In the genomic region with DNA sequence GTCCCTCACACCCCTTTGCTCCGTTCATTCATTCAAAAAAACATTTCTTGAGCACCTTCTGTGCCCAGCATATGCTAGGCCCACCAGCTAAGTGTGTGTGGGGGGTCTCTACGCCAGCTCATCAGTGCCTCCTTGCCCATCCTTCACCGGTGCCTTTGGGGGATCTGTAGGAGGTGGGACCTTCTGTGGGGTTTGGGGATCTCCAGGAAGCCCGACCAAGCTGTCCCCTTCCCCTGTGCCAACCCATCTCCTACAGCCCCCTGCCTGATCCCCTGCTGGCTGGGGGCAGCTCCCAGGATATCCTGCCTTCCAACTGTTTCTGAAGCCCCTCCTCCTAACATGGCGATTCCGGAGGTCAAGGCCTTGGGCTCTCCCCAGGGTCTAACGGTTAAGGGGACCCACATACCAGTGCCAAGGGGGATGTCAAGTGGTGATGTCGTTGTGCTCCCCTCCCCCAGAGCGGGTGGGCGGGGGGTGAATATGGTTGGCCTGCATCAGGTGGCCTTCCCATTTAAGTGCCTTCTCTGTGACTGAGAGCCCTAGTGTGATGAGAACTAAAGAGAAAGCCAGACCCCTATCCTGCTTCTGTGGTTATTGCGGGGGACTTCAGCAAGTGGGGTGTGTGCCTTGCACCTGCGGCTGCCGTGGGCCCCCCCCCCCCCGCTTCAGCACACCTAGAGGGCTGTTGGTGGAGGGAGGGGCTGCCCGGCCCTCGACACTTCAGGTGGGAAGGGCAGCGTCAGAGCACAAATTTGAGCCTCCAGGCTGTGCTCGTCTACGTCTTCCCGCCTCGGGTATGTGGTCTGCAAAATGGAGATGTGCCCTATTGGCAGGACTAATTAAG, we compare ENCODE assay signal across 2 cellular contexts.
TF ChIP-seq lines count a peak whose summit lies in the region.

No MANE protein-coding gene starts in this region.

TF ChIP-seq in Ishikawa, 13 proteins besides CTCF, POLR2A, EP300 and RAD21:
- TF ChIP-seq ZBTB7A (IDR thresholded peaks at IDR 0.05; ENCODE audit: low read depth) (0 out of 2 replicates have a peak, but pooled peaks have one; percentile 26), NFIC (IDR thresholded peaks at IDR 0.05) (no peak), TEAD4 (IDR thresholded peaks at IDR 0.05) (no peak), TCF12 (IDR thresholded peaks at IDR 0.05; ENCODE audit: low read depth) (no peak)
- TF ChIP-seq, protein P1, sequence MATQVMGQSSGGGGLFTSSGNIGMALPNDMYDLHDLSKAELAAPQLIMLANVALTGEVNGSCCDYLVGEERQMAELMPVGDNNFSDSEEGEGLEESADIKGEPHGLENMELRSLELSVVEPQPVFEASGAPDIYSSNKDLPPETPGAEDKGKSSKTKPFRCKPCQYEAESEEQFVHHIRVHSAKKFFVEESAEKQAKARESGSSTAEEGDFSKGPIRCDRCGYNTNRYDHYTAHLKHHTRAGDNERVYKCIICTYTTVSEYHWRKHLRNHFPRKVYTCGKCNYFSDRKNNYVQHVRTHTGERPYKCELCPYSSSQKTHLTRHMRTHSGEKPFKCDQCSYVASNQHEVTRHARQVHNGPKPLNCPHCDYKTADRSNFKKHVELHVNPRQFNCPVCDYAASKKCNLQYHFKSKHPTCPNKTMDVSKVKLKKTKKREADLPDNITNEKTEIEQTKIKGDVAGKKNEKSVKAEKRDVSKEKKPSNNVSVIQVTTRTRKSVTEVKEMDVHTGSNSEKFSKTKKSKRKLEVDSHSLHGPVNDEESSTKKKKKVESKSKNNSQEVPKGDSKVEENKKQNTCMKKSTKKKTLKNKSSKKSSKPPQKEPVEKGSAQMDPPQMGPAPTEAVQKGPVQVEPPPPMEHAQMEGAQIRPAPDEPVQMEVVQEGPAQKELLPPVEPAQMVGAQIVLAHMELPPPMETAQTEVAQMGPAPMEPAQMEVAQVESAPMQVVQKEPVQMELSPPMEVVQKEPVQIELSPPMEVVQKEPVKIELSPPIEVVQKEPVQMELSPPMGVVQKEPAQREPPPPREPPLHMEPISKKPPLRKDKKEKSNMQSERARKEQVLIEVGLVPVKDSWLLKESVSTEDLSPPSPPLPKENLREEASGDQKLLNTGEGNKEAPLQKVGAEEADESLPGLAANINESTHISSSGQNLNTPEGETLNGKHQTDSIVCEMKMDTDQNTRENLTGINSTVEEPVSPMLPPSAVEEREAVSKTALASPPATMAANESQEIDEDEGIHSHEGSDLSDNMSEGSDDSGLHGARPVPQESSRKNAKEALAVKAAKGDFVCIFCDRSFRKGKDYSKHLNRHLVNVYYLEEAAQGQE (IDR thresholded peaks at IDR 0.05; ENCODE audit: low read depth): no peak
- TF ChIP-seq, protein P2, sequence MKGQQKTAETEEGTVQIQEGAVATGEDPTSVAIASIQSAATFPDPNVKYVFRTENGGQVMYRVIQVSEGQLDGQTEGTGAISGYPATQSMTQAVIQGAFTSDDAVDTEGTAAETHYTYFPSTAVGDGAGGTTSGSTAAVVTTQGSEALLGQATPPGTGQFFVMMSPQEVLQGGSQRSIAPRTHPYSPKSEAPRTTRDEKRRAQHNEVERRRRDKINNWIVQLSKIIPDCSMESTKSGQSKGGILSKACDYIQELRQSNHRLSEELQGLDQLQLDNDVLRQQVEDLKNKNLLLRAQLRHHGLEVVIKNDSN (IDR thresholded peaks at IDR 0.05): no peak

TF ChIP-seq in K562, 482 proteins besides CTCF, POLR2A, EP300 and RAD21 (continues in another document):
- TF ChIP-seq EZH2 (IDR thresholded peaks at IDR 0.05; ENCODE audit: borderline replicate concordance, low read depth, low read length): no peak
- 0 out of 2 replicates have a peak, but pooled peaks have one; percentile 19 for TF ChIP-seq ZFX (CRISPR knock-in tag; IDR thresholded peaks at IDR 0.05)
- TF ChIP-seq CREM (IDR thresholded peaks at IDR 0.05; ENCODE audit: low read depth): peak; percentile 5; the same call in 1 of the 2 replicates
- TF ChIP-seq, protein P3, sequence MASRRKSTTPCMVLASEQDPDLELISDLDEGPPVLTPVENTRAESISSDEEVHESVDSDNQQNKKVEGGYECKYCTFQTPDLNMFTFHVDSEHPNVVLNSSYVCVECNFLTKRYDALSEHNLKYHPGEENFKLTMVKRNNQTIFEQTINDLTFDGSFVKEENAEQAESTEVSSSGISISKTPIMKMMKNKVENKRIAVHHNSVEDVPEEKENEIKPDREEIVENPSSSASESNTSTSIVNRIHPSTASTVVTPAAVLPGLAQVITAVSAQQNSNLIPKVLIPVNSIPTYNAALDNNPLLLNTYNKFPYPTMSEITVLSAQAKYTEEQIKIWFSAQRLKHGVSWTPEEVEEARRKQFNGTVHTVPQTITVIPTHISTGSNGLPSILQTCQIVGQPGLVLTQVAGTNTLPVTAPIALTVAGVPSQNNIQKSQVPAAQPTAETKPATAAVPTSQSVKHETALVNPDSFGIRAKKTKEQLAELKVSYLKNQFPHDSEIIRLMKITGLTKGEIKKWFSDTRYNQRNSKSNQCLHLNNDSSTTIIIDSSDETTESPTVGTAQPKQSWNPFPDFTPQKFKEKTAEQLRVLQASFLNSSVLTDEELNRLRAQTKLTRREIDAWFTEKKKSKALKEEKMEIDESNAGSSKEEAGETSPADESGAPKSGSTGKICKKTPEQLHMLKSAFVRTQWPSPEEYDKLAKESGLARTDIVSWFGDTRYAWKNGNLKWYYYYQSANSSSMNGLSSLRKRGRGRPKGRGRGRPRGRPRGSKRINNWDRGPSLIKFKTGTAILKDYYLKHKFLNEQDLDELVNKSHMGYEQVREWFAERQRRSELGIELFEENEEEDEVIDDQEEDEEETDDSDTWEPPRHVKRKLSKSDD (conservative IDR thresholded peaks at IDR 0.05; ENCODE audit: low read length): no peak
- 0 out of 2 replicates have a peak, but pooled peaks have one; percentile 17 for TF ChIP-seq PHB (CRISPR knock-in tag; IDR thresholded peaks at IDR 0.05)
- TF ChIP-seq, protein P4, sequence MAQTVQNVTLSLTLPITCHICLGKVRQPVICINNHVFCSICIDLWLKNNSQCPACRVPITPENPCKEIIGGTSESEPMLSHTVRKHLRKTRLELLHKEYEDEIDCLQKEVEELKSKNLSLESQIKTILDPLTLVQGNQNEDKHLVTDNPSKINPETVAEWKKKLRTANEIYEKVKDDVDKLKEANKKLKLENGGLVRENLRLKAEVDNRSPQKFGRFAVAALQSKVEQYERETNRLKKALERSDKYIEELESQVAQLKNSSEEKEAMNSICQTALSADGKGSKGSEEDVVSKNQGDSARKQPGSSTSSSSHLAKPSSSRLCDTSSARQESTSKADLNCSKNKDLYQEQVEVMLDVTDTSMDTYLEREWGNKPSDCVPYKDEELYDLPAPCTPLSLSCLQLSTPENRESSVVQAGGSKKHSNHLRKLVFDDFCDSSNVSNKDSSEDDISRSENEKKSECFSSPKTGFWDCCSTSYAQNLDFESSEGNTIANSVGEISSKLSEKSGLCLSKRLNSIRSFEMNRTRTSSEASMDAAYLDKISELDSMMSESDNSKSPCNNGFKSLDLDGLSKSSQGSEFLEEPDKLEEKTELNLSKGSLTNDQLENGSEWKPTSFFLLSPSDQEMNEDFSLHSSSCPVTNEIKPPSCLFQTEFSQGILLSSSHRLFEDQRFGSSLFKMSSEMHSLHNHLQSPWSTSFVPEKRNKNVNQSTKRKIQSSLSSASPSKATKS (CRISPR knock-in tag; IDR thresholded peaks at IDR 0.05): no peak
- TF ChIP-seq, protein P5, sequence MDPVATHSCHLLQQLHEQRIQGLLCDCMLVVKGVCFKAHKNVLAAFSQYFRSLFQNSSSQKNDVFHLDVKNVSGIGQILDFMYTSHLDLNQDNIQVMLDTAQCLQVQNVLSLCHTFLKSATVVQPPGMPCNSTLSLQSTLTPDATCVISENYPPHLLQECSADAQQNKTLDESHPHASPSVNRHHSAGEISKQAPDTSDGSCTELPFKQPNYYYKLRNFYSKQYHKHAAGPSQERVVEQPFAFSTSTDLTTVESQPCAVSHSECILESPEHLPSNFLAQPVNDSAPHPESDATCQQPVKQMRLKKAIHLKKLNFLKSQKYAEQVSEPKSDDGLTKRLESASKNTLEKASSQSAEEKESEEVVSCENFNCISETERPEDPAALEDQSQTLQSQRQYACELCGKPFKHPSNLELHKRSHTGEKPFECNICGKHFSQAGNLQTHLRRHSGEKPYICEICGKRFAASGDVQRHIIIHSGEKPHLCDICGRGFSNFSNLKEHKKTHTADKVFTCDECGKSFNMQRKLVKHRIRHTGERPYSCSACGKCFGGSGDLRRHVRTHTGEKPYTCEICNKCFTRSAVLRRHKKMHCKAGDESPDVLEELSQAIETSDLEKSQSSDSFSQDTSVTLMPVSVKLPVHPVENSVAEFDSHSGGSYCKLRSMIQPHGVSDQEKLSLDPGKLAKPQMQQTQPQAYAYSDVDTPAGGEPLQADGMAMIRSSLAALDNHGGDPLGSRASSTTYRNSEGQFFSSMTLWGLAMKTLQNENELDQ (CRISPR knock-in tag; IDR thresholded peaks at IDR 0.05; ENCODE audit: borderline replicate concordance): no peak
- no peak for TF ChIP-seq CBX3 (IDR thresholded peaks at IDR 0.05; ENCODE audit: borderline replicate concordance in 1 of 2, low read length in 2 of 2)
- TF ChIP-seq, protein P6, sequence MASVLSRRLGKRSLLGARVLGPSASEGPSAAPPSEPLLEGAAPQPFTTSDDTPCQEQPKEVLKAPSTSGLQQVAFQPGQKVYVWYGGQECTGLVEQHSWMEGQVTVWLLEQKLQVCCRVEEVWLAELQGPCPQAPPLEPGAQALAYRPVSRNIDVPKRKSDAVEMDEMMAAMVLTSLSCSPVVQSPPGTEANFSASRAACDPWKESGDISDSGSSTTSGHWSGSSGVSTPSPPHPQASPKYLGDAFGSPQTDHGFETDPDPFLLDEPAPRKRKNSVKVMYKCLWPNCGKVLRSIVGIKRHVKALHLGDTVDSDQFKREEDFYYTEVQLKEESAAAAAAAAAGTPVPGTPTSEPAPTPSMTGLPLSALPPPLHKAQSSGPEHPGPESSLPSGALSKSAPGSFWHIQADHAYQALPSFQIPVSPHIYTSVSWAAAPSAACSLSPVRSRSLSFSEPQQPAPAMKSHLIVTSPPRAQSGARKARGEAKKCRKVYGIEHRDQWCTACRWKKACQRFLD (CRISPR knock-in tag; IDR thresholded peaks at IDR 0.05): peak; percentile 63; the same call in 1 of the 2 replicates
- 0 out of 2 replicates have a peak, but pooled peaks have one; percentile 6 for TF ChIP-seq MYC (IDR thresholded peaks at IDR 0.05; ENCODE audit: low read depth, low read length)
- TF ChIP-seq MYC (CRISPR knock-in tag; IDR thresholded peaks at IDR 0.05; ENCODE audit: borderline replicate concordance, low read depth): peak; percentile 66; the same call in 1 of the 2 replicates
- TF ChIP-seq ZNF57 (CRISPR knock-in tag; IDR thresholded peaks at IDR 0.05): no peak
- TF ChIP-seq, protein P7, sequence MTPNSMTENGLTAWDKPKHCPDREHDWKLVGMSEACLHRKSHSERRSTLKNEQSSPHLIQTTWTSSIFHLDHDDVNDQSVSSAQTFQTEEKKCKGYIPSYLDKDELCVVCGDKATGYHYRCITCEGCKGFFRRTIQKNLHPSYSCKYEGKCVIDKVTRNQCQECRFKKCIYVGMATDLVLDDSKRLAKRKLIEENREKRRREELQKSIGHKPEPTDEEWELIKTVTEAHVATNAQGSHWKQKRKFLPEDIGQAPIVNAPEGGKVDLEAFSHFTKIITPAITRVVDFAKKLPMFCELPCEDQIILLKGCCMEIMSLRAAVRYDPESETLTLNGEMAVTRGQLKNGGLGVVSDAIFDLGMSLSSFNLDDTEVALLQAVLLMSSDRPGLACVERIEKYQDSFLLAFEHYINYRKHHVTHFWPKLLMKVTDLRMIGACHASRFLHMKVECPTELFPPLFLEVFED (CRISPR knock-in tag; conservative IDR thresholded peaks at IDR 0.05): 0 out of 2 replicates have a peak, but pooled peaks have one; percentile 32
- peak; percentile 32; the same call in 1 of the 2 replicates for TF ChIP-seq ELF2 (CRISPR knock-in tag; IDR thresholded peaks at IDR 0.05)
- TF ChIP-seq SAFB2 (IDR thresholded peaks at IDR 0.05; ENCODE audit: borderline replicate concordance, low read depth, low read length, severe bottlenecking): no peak
- TF ChIP-seq POLR2B (IDR thresholded peaks at IDR 0.05; ENCODE audit: low read depth, partially characterized antibody): peak; percentile 63
- no peak for TF ChIP-seq ATF1 (CRISPR knock-in tag; IDR thresholded peaks at IDR 0.05)
- peak; percentile 16; the same call in 1 of the 2 replicates for TF ChIP-seq ATF1 (tag; IDR thresholded peaks at IDR 0.05)
- no peak for TF ChIP-seq MCM2 (IDR thresholded peaks at IDR 0.05; ENCODE audit: low read depth)
- 0 out of 2 replicates have a peak, but pooled peaks have one; percentile 3 for TF ChIP-seq ZNF41 (CRISPR knock-in tag; conservative IDR thresholded peaks at IDR 0.05)
- TF ChIP-seq ZBTB17 (CRISPR knock-in tag; IDR thresholded peaks at IDR 0.05): peak; percentile 32; the same call in 1 of the 2 replicates
- peak; percentile 63 for TF ChIP-seq SUPT5H (IDR thresholded peaks at IDR 0.05)
- no peak for TF ChIP-seq ZNF146 (CRISPR knock-in tag; IDR thresholded peaks at IDR 0.05; ENCODE audit: unreplicated experiment)
- TF ChIP-seq MYNN (IDR thresholded peaks at IDR 0.05): peak; percentile 34
- TF ChIP-seq MYNN (CRISPR knock-in tag; IDR thresholded peaks at IDR 0.05): no peak
- no peak for TF ChIP-seq PRPF4 (IDR thresholded peaks at IDR 0.05; ENCODE audit: insufficient read depth, low read depth, low read length, poor library complexity, severe bottlenecking)
- TF ChIP-seq, protein P8, sequence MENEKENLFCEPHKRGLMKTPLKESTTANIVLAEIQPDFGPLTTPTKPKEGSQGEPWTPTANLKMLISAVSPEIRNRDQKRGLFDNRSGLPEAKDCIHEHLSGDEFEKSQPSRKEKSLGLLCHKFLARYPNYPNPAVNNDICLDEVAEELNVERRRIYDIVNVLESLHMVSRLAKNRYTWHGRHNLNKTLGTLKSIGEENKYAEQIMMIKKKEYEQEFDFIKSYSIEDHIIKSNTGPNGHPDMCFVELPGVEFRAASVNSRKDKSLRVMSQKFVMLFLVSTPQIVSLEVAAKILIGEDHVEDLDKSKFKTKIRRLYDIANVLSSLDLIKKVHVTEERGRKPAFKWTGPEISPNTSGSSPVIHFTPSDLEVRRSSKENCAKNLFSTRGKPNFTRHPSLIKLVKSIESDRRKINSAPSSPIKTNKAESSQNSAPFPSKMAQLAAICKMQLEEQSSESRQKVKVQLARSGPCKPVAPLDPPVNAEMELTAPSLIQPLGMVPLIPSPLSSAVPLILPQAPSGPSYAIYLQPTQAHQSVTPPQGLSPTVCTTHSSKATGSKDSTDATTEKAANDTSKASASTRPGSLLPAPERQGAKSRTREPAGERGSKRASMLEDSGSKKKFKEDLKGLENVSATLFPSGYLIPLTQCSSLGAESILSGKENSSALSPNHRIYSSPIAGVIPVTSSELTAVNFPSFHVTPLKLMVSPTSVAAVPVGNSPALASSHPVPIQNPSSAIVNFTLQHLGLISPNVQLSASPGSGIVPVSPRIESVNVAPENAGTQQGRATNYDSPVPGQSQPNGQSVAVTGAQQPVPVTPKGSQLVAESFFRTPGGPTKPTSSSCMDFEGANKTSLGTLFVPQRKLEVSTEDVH (IDR thresholded peaks at IDR 0.05; ENCODE audit: low read depth, partially characterized antibody): no peak
- TF ChIP-seq ERF (CRISPR knock-in tag; IDR thresholded peaks at IDR 0.05): 0 out of 2 replicates have a peak, but pooled peaks have one; percentile 10
